In genomic region chr17:15161395-15161794, GRCh38 we compare ENCODE assay signal across 1 cellular context.
TF ChIP-seq lines count a peak whose summit lies in the region.

No MANE protein-coding gene starts in this region.

TF ChIP-seq in GM23338, 12 proteins besides CTCF, POLR2A, EP300 and RAD21 (continued from another document):
- TF ChIP-seq EZH2phosphoT487 (IDR thresholded peaks at IDR 0.05; ENCODE audit: unreplicated experiment) (no peak), ZNF114 (CRISPR knock-in tag; IDR thresholded peaks at IDR 0.05) (no peak), ETS1 (IDR thresholded peaks at IDR 0.05) (no peak), JUNB (IDR thresholded peaks at IDR 0.05; ENCODE audit: unreplicated experiment) (no peak), CREB1 (CRISPR knock-in tag; IDR thresholded peaks at IDR 0.05; ENCODE audit: low read depth) (no peak), EZH2 (IDR thresholded peaks at IDR 0.05; ENCODE audit: low read depth, unreplicated experiment) (no peak), REST (IDR thresholded peaks at IDR 0.05; ENCODE audit: unreplicated experiment) (no peak)
TF ChIP-seq in GM23338: peak in this region for 0.
